Comparison of ENCODE assay signal across 31 cellular contexts in genomic region chr4:145821771-145822170, GRCh38.
"Had no signal": no experiment of that assay in that cellular context is flagged by ENCODE, and none has a peak within 500 bp of the region (broad histone marks: within the 10 kb centered on the region; RNA-seq: fewer than 3 reads in every experiment).

No MANE protein-coding gene starts in this region.

- H3K36me3 ChIP-seq: pancreas, prostate gland, thyroid gland, upper lobe of right lung had no signal

- H3K9me3 Mint-ChIP-seq: activated naive CD4-positive, alpha-beta T cell treated with anti-CD3 and anti-CD28 coated beads, Interleukin-2, amount 50 U/mL, for 24 hours; activated naive CD8-positive, alpha-beta T cell treated with anti-CD3 and anti-CD28 coated beads, Interleukin-2, amount 50 U/mL, for 24 hours; activated T-cell treated with anti-CD3 and anti-CD28 coated beads, Interleukin-2, amount 50 U/mL, for 4 hours; endodermal cell; neural crest cell; stimulated activated memory B cell treated with anti-CD40 and anti-IgM and Interleukin-4, amounts not matched to agents 10 μg/mL and 1 μg/mL and 100 μg/mL, for 72 hours; T-cell had no signal

- H3K27me3 ChIP-seq: esophagus muscularis mucosa, foreskin keratinocyte, pancreas, stomach, thyroid gland, upper lobe of right lung had no signal

- H3K9me3 ChIP-seq: esophagus muscularis mucosa, pancreas, prostate gland, stomach, thyroid gland, upper lobe of right lung had no signal

- H3K4me3 Mint-ChIP-seq: activated naive CD4-positive, alpha-beta T cell treated with anti-CD3 and anti-CD28 coated beads, Interleukin-2, amount 50 U/mL, for 24 hours; activated naive CD8-positive, alpha-beta T cell treated with anti-CD3 and anti-CD28 coated beads, Interleukin-2, amount 50 U/mL, for 24 hours; activated T-cell treated with anti-CD3 and anti-CD28 coated beads, Interleukin-2, amount 50 U/mL, for 4 hours; endodermal cell; naive B cell; neural crest cell; stimulated activated memory B cell treated with anti-CD40 and anti-IgM and Interleukin-4, amounts not matched to agents 10 μg/mL and 1 μg/mL and 100 μg/mL, for 72 hours; T-cell had no signal

- H3K4me1 Mint-ChIP-seq: activated naive CD4-positive, alpha-beta T cell treated with anti-CD3 and anti-CD28 coated beads, Interleukin-2, amount 50 U/mL, for 24 hours had no signal

- H3K27ac Mint-ChIP-seq: activated naive CD4-positive, alpha-beta T cell treated with anti-CD3 and anti-CD28 coated beads, Interleukin-2, amount 50 U/mL, for 24 hours; activated naive CD8-positive, alpha-beta T cell treated with anti-CD3 and anti-CD28 coated beads, Interleukin-2, amount 50 U/mL, for 24 hours; activated T-helper 2 cell treated with anti-CD3 and anti-CD28 coated beads, Interferon-gamma antibody, Interleukin-2, Interleukin-4, amounts not matched to agents 10 μg/mL and 5 μg/mL and 100 μg/mL, durations not matched to agents 14 hours and 24 hours and 36 hours; endodermal cell; naive B cell; stimulated activated memory B cell treated with anti-CD40 and anti-IgM and Interleukin-4, amounts not matched to agents 10 μg/mL and 1 μg/mL and 100 μg/mL, for 72 hours; T-cell had no signal

- H3K27me3 Mint-ChIP-seq: activated naive CD4-positive, alpha-beta T cell treated with anti-CD3 and anti-CD28 coated beads, Interleukin-2, amount 50 U/mL, for 24 hours; activated naive CD8-positive, alpha-beta T cell treated with anti-CD3 and anti-CD28 coated beads, Interleukin-2, amount 50 U/mL, for 24 hours; naive B cell; stimulated activated memory B cell treated with anti-CD40 and anti-IgM and Interleukin-4, amounts not matched to agents 10 μg/mL and 1 μg/mL and 100 μg/mL, for 72 hours; T-cell had no signal

- ATAC-seq: activated CD4-positive, CD25-positive, alpha-beta regulatory T cell treated with anti-CD3 and anti-CD28 coated beads, Interleukin-2, amount 50 U/mL, for 24 hours; activated naive CD8-positive, alpha-beta T cell treated with anti-CD3 and anti-CD28 coated beads, Interleukin-2, amount 50 U/mL, for 24 hours; activated T-cell treated with anti-CD3 and anti-CD28 coated beads, Interleukin-2, amount 50 U/mL, for 4 hours; foreskin keratinocyte; left ventricle myocardium superior; pancreas; stimulated activated memory B cell treated with anti-CD40 and anti-IgM and Interleukin-4, amounts not matched to agents 10 μg/mL and 1 μg/mL and 100 μg/mL, for 72 hours; T-cell had no signal

- H3K4me3 ChIP-seq: esophagus muscularis mucosa, pancreas, prostate gland, smooth muscle cell, stomach, thyroid gland, upper lobe of right lung had no signal

- H3K27ac ChIP-seq: esophagus muscularis mucosa, foreskin keratinocyte, pancreas, prostate gland, stomach, thyroid gland, upper lobe of right lung, VCaP had no signal

- H3K4me1 ChIP-seq: foreskin keratinocyte, pancreas, prostate gland, upper lobe of right lung had no signal

- DNase-seq: activated CD4-positive, alpha-beta T cell treated with anti-CD3 and anti-CD28 coated beads for 48 hours; activated CD4-positive, alpha-beta T cell treated with anti-CD3 and anti-CD28 coated beads, Interleukin-2, amount 50 U/mL, for 48 hours; activated CD8-positive, alpha-beta memory T cell treated with anti-CD3 and anti-CD28 coated beads for 24 hours; activated naive CD8-positive, alpha-beta T cell treated with anti-CD3 and anti-CD28 coated beads, Interleukin-2, amount 50 U/mL, for 24 hours; activated T-cell treated with anti-CD3 and anti-CD28 coated beads, Interleukin-2, amount 50 U/mL, for 4 hours; amygdala; central memory CD4-positive, alpha-beta T cell; endodermal cell; foreskin keratinocyte; left ventricle myocardium superior; mammary epithelial cell; naive B cell; nucleus accumbens; pancreas; retina; stimulated activated CD4-positive, alpha-beta T cell treated with anti-CD3 and anti-CD28 coated beads, Interleukin-1b, Interleukin-23, amount 100 ng/mL, for 48 hours; stimulated activated CD4-positive, alpha-beta T cell treated with anti-CD3 and anti-CD28 coated beads, Interleukin-4, amount 100 ng/mL, for 4 hours; stimulated activated CD8-positive, alpha-beta memory T cell treated with anti-CD3 and anti-CD28 coated beads, Interleukin-4, amount 100 ng/mL, for 48 hours; stomach; T-cell; thyroid gland; upper lobe of right lung had no signal
